Comparison of ENCODE assay signal across 11 cellular contexts in genomic region chr1:25874209-25874608, GRCh38. TPM values are rescaled to one million over a fixed set of nuclear protein-coding genes. Genes with fewer than 3 reads are reported as not detected.
A peak's percentile ranks its signal among the peaks of the same experiment; 100 is the strongest.
DNase-seq lines count a peak whose midpoint lies in the region; ATAC-seq, FAIRE-seq and TF ChIP-seq lines count a peak whose summit lies in the region.
"Had no signal": no experiment of that assay in that cellular context is flagged by ENCODE, and none has a peak within 500 bp of the region (broad histone marks: within the 10 kb centered on the region; RNA-seq: fewer than 3 reads in every experiment).

No MANE protein-coding gene starts in this region.

- no peak for TF ChIP-seq EP300 in stomach (IDR thresholded peaks at IDR 0.05)

- H3K9ac ChIP-seq in IMR-90 (ENCODE audit: low read depth, low read length): peak overlapping the region; percentile 80
- H3K9ac ChIP-seq in astrocyte (ENCODE audit: low read length): peak overlapping the region; percentile 81

- H2BK5ac ChIP-seq in IMR-90 (ENCODE audit: low read depth, low read length, poor library complexity, severe bottlenecking): peak overlapping the region; percentile 7

- H3K4me3 ChIP-seq in IMR-90 (ENCODE audit: insufficient read depth, low read depth, low read length) (peak overlapping the region; percentile 54), astrocyte (ENCODE audit: insufficient read depth, low read depth, low read length) (peak overlapping the region; percentile 65), iPS-18c (ENCODE audit: insufficient read depth, low read depth, low read length) (peak overlapping the region; percentile 61; the same call in 1 of the 2 replicates), stomach (peak overlapping the region in 3 of 4 donors; percentile 55 to 80 (median 71))

- H4K5ac ChIP-seq in IMR-90 (ENCODE audit: low read depth, low read length): no peak overlapping the region

- in situ Hi-C loops in IMR-90 (cut with MboI; ENCODE audit: low sequenced_read_pairs): no loop called here

- H4K20me1 ChIP-seq in IMR-90 (ENCODE audit: insufficient read depth, low read length) (0 out of 2 replicates have a peak, but pooled peaks cover 3% of the 10 kb centered on the region), astrocyte (ENCODE audit: insufficient read depth, low read length) (peaks cover 11% of the 10 kb centered on the region)

- no peaks in the 10 kb centered on the region for H3K9me3 Mint-ChIP-seq in astrocyte (ENCODE audit: unreplicated experiment)

- H3K27ac Mint-ChIP-seq in astrocyte (ENCODE audit: unreplicated experiment): no peak overlapping the region

- H3K23ac ChIP-seq in IMR-90 (ENCODE audit: low read depth, low read length): peak overlapping the region; percentile 99; the same call in 1 of the 2 replicates

- no peak for TF ChIP-seq RAD21 in IMR-90 (IDR thresholded peaks at IDR 0.05; ENCODE audit: low read length)

- peaks cover 40 to 42% of the 10 kb centered on the region in 2 experiments for H3K79me1 ChIP-seq in IMR-90 (ENCODE audit: low read depth in 1 of 2, low read length in 2 of 2)

- H3K9me3 ChIP-seq in IMR-90 (ENCODE audit: control insufficient read depth, insufficient read depth, low read length) (no peaks in the 10 kb centered on the region), astrocyte (ENCODE audit: insufficient read depth, low read depth, low read length) (no peaks in the 10 kb centered on the region), iPS-18c (ENCODE audit: control insufficient read depth, insufficient read depth, low read length) (peaks cover 2% of the 10 kb centered on the region), stomach (no peaks in the 10 kb centered on the region)
- H3K9me3 ChIP-seq: mucosa of descending colon, SJCRH30 had no signal

- H3K56ac ChIP-seq in IMR-90 (ENCODE audit: extremely low read depth, insufficient read depth, low read length): no peak overlapping the region

- dilution Hi-C loops in IMR-90 (cut with HindIII; ENCODE audit: low sequenced_read_pairs, unreplicated experiment): no loop called here

- no peak for ATAC-seq in IMR-90 (ENCODE audit: low read depth)
- no peak for ATAC-seq in HG03196 (IDR thresholded peaks at IDR 0.05; ENCODE audit: unreplicated experiment)
- no peak for ATAC-seq in GM18517 (IDR thresholded peaks at IDR 0.05; ENCODE audit: unreplicated experiment)

- H3K18ac ChIP-seq in IMR-90 (ENCODE audit: low read depth, low read length): no peak overlapping the region; the same call in 1 of the 2 replicates

- no peak for FAIRE-seq in astrocyte (lab: Jason Lieb, UNC)

- TF ChIP-seq CTCF in IMR-90 (conservative IDR thresholded peaks at IDR 0.05; ENCODE audit: low read depth, low read length) (no peak), astrocyte (IDR thresholded peaks at IDR 0.05; ENCODE audit: insufficient read depth, low read depth, low read length) (no peak), stomach (IDR thresholded peaks at IDR 0.05) (no peak)

- 88% methylated on average over 1 of the region's 3 CpGs; no CpG with 5 or more reads in 1 of the 2 experiments for WGBS in IMR-90 (ENCODE audit: extremely low coverage in 2 of 2, insufficient read length in 1 of 2), 2 experiments
- 89 to 97% (median 94%) methylated on average over 3 of the region's 3 CpGs for WGBS in stomach, 5 donors

- H2AK9ac ChIP-seq in IMR-90 (replicated peaks; ENCODE audit: low read depth, low read length, poor library complexity): peak overlapping the region; percentile 98

- H4K8ac ChIP-seq in IMR-90 (ENCODE audit: low read depth in 2 of 2, low read length in 2 of 2): peak overlapping the region; percentile 87 to 98; a peak in 2 of 4 replicates

- CTCF ChIA-PET in IMR-90 (lab: Yijun Ruan, JAX): interaction anchor here (0.6 kb wide), 1 partner anchor 242 kb away, joined by 3 read pairs; no protein-coding TSS in a partner anchor

- peak overlapping the region; percentile 95 for H3K4ac ChIP-seq in IMR-90 (ENCODE audit: low read depth, low read length)

- peak overlapping the region; percentile 40 for H3K4me3 Mint-ChIP-seq in astrocyte (ENCODE audit: unreplicated experiment)

- TF ChIP-seq POLR2A in IMR-90 (IDR thresholded peaks at IDR 0.05; ENCODE audit: low read depth, low read length) (no peak), stomach (IDR thresholded peaks at IDR 0.05) (no peak)

- peaks cover 5% of the 10 kb centered on the region; the same call in 1 of the 2 replicates for H3K9me1 ChIP-seq in IMR-90 (ENCODE audit: insufficient read depth, low read length)

- peaks cover 2% of the 10 kb centered on the region for H3K4me1 Mint-ChIP-seq in astrocyte (ENCODE audit: low read depth, unreplicated experiment)

- H3K4me2 ChIP-seq in IMR-90 (ENCODE audit: low read depth, low read length): peak overlapping the region; percentile 97
- peak overlapping the region; percentile 98 for H3K4me2 ChIP-seq in astrocyte (ENCODE audit: low read length)

- H2AFZ ChIP-seq in IMR-90 (replicated peaks; ENCODE audit: low read length, poor library complexity) (peak overlapping the region; percentile 96), astrocyte (ENCODE audit: low read depth, low read length) (no peak overlapping the region)

- H4K91ac ChIP-seq in IMR-90 (ENCODE audit: insufficient read depth, low read depth, low read length): peak overlapping the region; percentile 88; the same call in 1 of the 2 replicates

- peak overlapping the region; percentile 97 for H3K14ac ChIP-seq in IMR-90 (replicated peaks; ENCODE audit: low read depth, low read length)

- no peaks in the 10 kb centered on the region for H3K36me3 Mint-ChIP-seq in astrocyte (ENCODE audit: low read depth, unreplicated experiment)

- H3K36me3 ChIP-seq in IMR-90 (ENCODE audit: control insufficient read depth, insufficient read depth, low read length): peaks cover 12% of the 10 kb centered on the region
- H3K36me3 ChIP-seq in astrocyte (ENCODE audit: insufficient read depth, low read length): no peaks in the 10 kb centered on the region
- peaks cover 0 to 10% (median 3%) of the 10 kb centered on the region in 4 donors for H3K36me3 ChIP-seq in stomach
- H3K36me3 ChIP-seq: SJCRH30 had no signal

- H2BK15ac ChIP-seq in IMR-90 (ENCODE audit: low read depth, low read length): no peak overlapping the region

- H2BK120ac ChIP-seq in IMR-90 (ENCODE audit: low read depth, low read length): no peak overlapping the region

- BruUV-seq in IMR-90 (replicated peaks; lab: Mats Ljungman, UMichigan): no TSS peak

- peaks cover 1% of the 10 kb centered on the region for H3K27me3 Mint-ChIP-seq in astrocyte (ENCODE audit: low read depth, unreplicated experiment)

- H3K4me1 ChIP-seq in IMR-90 (ENCODE audit: control insufficient read depth, insufficient read depth, low read length) (peaks cover 18% of the 10 kb centered on the region), astrocyte (ENCODE audit: insufficient read depth, low read length) (peaks cover 16% of the 10 kb centered on the region), stomach (peaks cover 55 to 71% (median 61%) of the 10 kb centered on the region in 4 donors)
- H3K4me1 ChIP-seq: SJCRH30 had no signal

- POLR2A ChIA-PET in IMR-90 (lab: Charles Lee; ENCODE audit: unreplicated experiment): interaction anchor here (0.8 kb wide), 1 partner anchor 12 kb away, joined by 4 read pairs; no protein-coding TSS in a partner anchor

- H2AK5ac ChIP-seq in IMR-90 (ENCODE audit: low read depth, low read length): peak overlapping the region; percentile 7

- H3K27me3 ChIP-seq in IMR-90 (ENCODE audit: control insufficient read depth, insufficient read depth, low read length) (no peaks in the 10 kb centered on the region), astrocyte (ENCODE audit: insufficient read depth, low read length) (no peaks in the 10 kb centered on the region), stomach (no peaks in the 10 kb centered on the region)
- H3K27me3 ChIP-seq: SJCRH30 had no signal

- no peak for DNase-seq in IMR-90
- DNase-seq in astrocyte (ENCODE audit: low read depth): no peak
- no peak for DNase-seq in stomach
- no peak for DNase-seq in anterior cingulate cortex (lab: John Stamatoyannopoulos, UW)
- no peak for DNase-seq in NCI-H510A (lab: John Stamatoyannopoulos, UW)
- DNase-seq: mucosa of descending colon, NCI-H1930, SJCRH30 had no signal

- H3K27ac ChIP-seq in IMR-90 (ENCODE audit: insufficient read depth, low read length) (peak overlapping the region; percentile 55), astrocyte (ENCODE audit: low read depth, low read length) (no peak overlapping the region), stomach (peak overlapping the region; percentile 79 to 91 (median 87))
- H3K27ac ChIP-seq: SJCRH30 had no signal

- H3K79me2 ChIP-seq in astrocyte (ENCODE audit: insufficient read depth, low read length): peaks cover 29% of the 10 kb centered on the region

- no peak overlapping the region for H2BK20ac ChIP-seq in IMR-90 (ENCODE audit: low read depth, low read length)

- intact Hi-C loops in IMR-90 (cut with micrococcal nuclease) (no loop called here), stomach (cut with DNase I; ENCODE audit: low total_unique reads) (no loop called here)

RNA-seq across cellular contexts. Expression of gene PAQR7, which starts 1.3 kb away (rescaled TPM):
- total RNA-seq in IMR-90 (2012; rRNA removed) (8.3 and 9.0 TPM in 2 replicates), astrocyte (14.5 and 15.1 TPM in 2 replicates), stomach (1 to 10 TPM; 1.8 to 9.9 (median 5.3) TPM)
- polyA plus RNA-seq in IMR-90 (2012; rRNA removed) (12.0 and 12.9 TPM in 2 replicates), stomach (10 to 100 TPM in 1 of 3 donors, 1 to 10 TPM in 2; 4.3 to 10.5 (median 5.4) TPM)
- polyA plus RNA-seq in IMR-90 (2012; cell fraction: cytosol; rRNA removed): 7.6 and 16.9 TPM in 2 replicates
- polyA plus RNA-seq in IMR-90 (2012; cell fraction: nucleus; rRNA removed; ENCODE audit: low replicate concordance): 33.3 and 47.8 TPM in 2 replicates

RNA-seq across cellular contexts. Expression of gene AUNIP, which starts 15.0 kb away (rescaled TPM):
- 3.9 and 5.0 TPM in 2 replicates for total RNA-seq in IMR-90 (2012; rRNA removed)
- 2.2 and 2.4 TPM in 2 replicates for polyA plus RNA-seq in IMR-90 (2012; rRNA removed)
- 0.52 and 0.65 TPM in 2 replicates for polyA plus RNA-seq in IMR-90 (2012; cell fraction: cytosol; rRNA removed)
- 0.39 and 0.96 TPM in 2 replicates for polyA plus RNA-seq in IMR-90 (2012; cell fraction: nucleus; rRNA removed; ENCODE audit: low replicate concordance)
- total RNA-seq in astrocyte: 1.3 and 2.1 TPM in 2 replicates
- 1 to 10 TPM in 1 of 5 donors, under 1 TPM in 1, not detected in 3; 0.87 to 2.8 TPM for total RNA-seq in stomach
- 1 to 10 TPM in 1 of 3 donors, under 1 TPM in 2; 0.68 to 1.5 (median 1.00) TPM for polyA plus RNA-seq in stomach

RNA-seq across cellular contexts. Expression of gene STMN1, which starts 32.0 kb away (rescaled TPM):
- total RNA-seq in IMR-90 (2012; rRNA removed) (93.0 and 194 TPM in 2 replicates), astrocyte (130 and 173 TPM in 2 replicates), stomach (10 to 100 TPM; 25.9 to 74.2 (median 44.6) TPM)
- polyA plus RNA-seq in IMR-90 (2012; rRNA removed) (179 and 273 TPM in 2 replicates), stomach (100 to 1,000 TPM in 2 of 3 donors, 10 to 100 TPM in 1; 79.0 to 109 (median 108) TPM)
- 28.5 and 67.8 TPM in 2 replicates for polyA plus RNA-seq in IMR-90 (2012; cell fraction: cytosol; rRNA removed)
- polyA plus RNA-seq in IMR-90 (2012; cell fraction: nucleus; rRNA removed; ENCODE audit: low replicate concordance): 11.0 and 55.5 TPM in 2 replicates

RNA-seq across cellular contexts. Expression of gene MTFR1L, which starts 54.5 kb away (rescaled TPM):
- total RNA-seq in IMR-90 (2012; rRNA removed): 57.2 and 69.7 TPM in 2 replicates
- 69.1 and 80.0 TPM in 2 replicates for polyA plus RNA-seq in IMR-90 (2012; rRNA removed)
- polyA plus RNA-seq in IMR-90 (2012; cell fraction: cytosol; rRNA removed): 89.0 and 279 TPM in 2 replicates
- 122 and 153 TPM in 2 replicates for polyA plus RNA-seq in IMR-90 (2012; cell fraction: nucleus; rRNA removed; ENCODE audit: low replicate concordance)
- total RNA-seq in astrocyte: 44.6 and 51.2 TPM in 2 replicates
- 100 to 1,000 TPM in 3 of 5 donors, 10 to 100 TPM in 2; 39.3 to 301 (median 107) TPM for total RNA-seq in stomach
- polyA plus RNA-seq in stomach: 10 to 100 TPM; 41.1 to 52.4 (median 49.5) TPM
